Comparison of ENCODE assay signal across 18 cellular contexts in the genomic region with DNA sequence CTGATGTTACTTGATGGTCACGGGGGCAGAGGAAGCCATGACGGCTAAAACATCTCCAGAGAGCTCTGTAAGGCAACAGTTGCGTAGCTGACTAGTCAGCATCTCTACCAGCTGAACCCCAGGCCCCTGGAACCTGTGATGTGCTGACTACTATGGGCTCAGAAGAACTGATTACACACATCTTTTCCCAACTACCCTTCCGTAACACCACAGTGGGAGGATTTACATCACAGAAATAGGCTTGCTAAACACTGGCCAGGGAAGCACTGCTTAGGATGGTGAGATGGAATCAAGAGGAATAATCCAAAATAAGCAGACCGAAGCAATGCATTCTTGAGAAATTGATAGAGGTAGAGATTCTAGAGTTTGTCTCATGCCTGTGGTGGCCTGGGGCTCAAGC.
DNase-seq lines count a peak whose midpoint lies in the region; TF ChIP-seq lines count a peak whose summit lies in the region.
"Had no signal": no experiment of that assay in that cellular context is flagged by ENCODE, and none has a peak within 500 bp of the region (broad histone marks: within the 10 kb centered on the region; RNA-seq: fewer than 3 reads in every experiment).

No MANE protein-coding gene starts in this region.

- H3K9me3 ChIP-seq in A673 (ENCODE audit: low read depth, low read length, poor library complexity, severe bottlenecking) (no peaks in the 10 kb centered on the region), HEK293 (ENCODE audit: control insufficient read depth, insufficient read depth, low read depth, low read length) (no peaks in the 10 kb centered on the region)
- H3K9me3 ChIP-seq: heart left ventricle, vagina had no signal

- TF ChIP-seq CTCF in A673 (conservative IDR thresholded peaks at IDR 0.05; ENCODE audit: low read depth, low read length), result no peak
- no peak for TF ChIP-seq CTCF in HEK293 (tag by site-specific recombination; IDR thresholded peaks at IDR 0.05)
- no peak for TF ChIP-seq CTCF in VCaP (conservative IDR thresholded peaks at IDR 0.05)

- CTCF ChIA-PET in A673 (lab: Charles Lee) (no interaction called here), HEK293 (lab: Yijun Ruan, JAX) (interaction anchor here (0.7 to 1.5 kb wide), 5 partner anchors 14 to 235 kb away, joined by 3 to 4 read pairs (median 3); no protein-coding TSS in a partner anchor)

- peaks cover 32% of the 10 kb centered on the region for H3K36me3 ChIP-seq in A673 (ENCODE audit: insufficient read depth, low read length, poor library complexity, severe bottlenecking)
- H3K36me3 ChIP-seq in HEK293 (ENCODE audit: control insufficient read depth in 2 of 2, insufficient read depth in 1 of 2, low read length in 2 of 2), result peaks cover 0 to 16% of the 10 kb centered on the region in 2 experiments; a peak in 2 of 3 replicates
- H3K36me3 ChIP-seq: neural progenitor cell had no signal

- intact Hi-C loops in A673 (cut with micrococcal nuclease; ENCODE audit: unreplicated experiment), result loop anchor here (2.0 to 5.0 kb wide), 2 partner anchors 43 to 179 kb away; no protein-coding TSS in a partner anchor

- BruUV-seq in A673 (replicated peaks; lab: Mats Ljungman, UMichigan), result no TSS peak

- POLR2A ChIA-PET in A673 (lab: Charles Lee; ENCODE audit: low non-redundant PET) (no interaction called here), HEK293 (lab: Yijun Ruan, JAX) (interaction anchor here (1.4 kb wide), 1 partner anchor 200 kb away, joined by 3 read pairs; a partner anchor contains a TSS)

- peak; percentile 64 for DNase-seq in A673 (ENCODE audit: low spot score)
- DNase-seq in glomerular visceral epithelial cell (ENCODE audit: extremely low spot score), result peak; percentile 61
- no peak for DNase-seq in putamen (ENCODE audit: low spot score)
- no peak for DNase-seq in NCI-H2029 (lab: John Stamatoyannopoulos, UW)
- no peak for DNase-seq in midbrain (lab: John Stamatoyannopoulos, UW)
- no peak for DNase-seq in C1 segment of cervical spinal cord (lab: John Stamatoyannopoulos, UW)
- DNase-seq: activated CD4-positive, alpha-beta T cell treated with anti-CD3 and anti-CD28 coated beads for 1 hour; activated naive CD4-positive, alpha-beta T cell treated with anti-CD3 and anti-CD28 coated beads for 36 hours; activated T-cell treated with anti-CD3 and anti-CD28 coated beads, Interleukin-2, amount 50 U/mL, for 4 hours; amygdala; H7; heart left ventricle; NCI-H1105; NCI-H446 had no signal

- H3K27ac ChIP-seq in A673 (ENCODE audit: low read depth, low read length, poor library complexity, severe bottlenecking) (peak overlapping the region; percentile 95), HEK293 (ENCODE audit: extremely low read depth, low read depth, low read length) (no peak overlapping the region), VCaP (peak overlapping the region; percentile 60)
- H3K27ac ChIP-seq: neural progenitor cell, vagina had no signal

- no peaks in the 10 kb centered on the region for H3K27me3 ChIP-seq in A673 (replicated peaks; ENCODE audit: insufficient read depth, low read depth, low read length, poor library complexity)
- H3K27me3 ChIP-seq: heart left ventricle, neural progenitor cell, vagina had no signal

- H3K4me3 ChIP-seq in A673 (ENCODE audit: low read depth, low read length, poor library complexity, severe bottlenecking) (no peak overlapping the region), HEK293 (ENCODE audit: low read depth, low read length) (no peak overlapping the region)
- H3K4me3 ChIP-seq: heart left ventricle, neural progenitor cell, vagina had no signal

- H3K4me1 ChIP-seq in A673 (ENCODE audit: insufficient read depth, low read length, poor library complexity, severe bottlenecking), result peaks cover 86% of the 10 kb centered on the region
- 0 out of 2 replicates have a peak, but pooled peaks cover 2% of the 10 kb centered on the region for H3K4me1 ChIP-seq in HEK293 (ENCODE audit: control insufficient read depth, insufficient read depth, low read length)

TF ChIP-seq in HEK293, 187 proteins besides CTCF, POLR2A, EP300 and RAD21:
- TF ChIP-seq, protein P1, sequence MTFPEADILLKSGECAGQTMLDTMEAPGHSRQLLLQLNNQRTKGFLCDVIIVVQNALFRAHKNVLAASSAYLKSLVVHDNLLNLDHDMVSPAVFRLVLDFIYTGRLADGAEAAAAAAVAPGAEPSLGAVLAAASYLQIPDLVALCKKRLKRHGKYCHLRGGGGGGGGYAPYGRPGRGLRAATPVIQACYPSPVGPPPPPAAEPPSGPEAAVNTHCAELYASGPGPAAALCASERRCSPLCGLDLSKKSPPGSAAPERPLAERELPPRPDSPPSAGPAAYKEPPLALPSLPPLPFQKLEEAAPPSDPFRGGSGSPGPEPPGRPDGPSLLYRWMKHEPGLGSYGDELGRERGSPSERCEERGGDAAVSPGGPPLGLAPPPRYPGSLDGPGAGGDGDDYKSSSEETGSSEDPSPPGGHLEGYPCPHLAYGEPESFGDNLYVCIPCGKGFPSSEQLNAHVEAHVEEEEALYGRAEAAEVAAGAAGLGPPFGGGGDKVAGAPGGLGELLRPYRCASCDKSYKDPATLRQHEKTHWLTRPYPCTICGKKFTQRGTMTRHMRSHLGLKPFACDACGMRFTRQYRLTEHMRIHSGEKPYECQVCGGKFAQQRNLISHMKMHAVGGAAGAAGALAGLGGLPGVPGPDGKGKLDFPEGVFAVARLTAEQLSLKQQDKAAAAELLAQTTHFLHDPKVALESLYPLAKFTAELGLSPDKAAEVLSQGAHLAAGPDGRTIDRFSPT (tag by site-specific recombination; IDR thresholded peaks at IDR 0.05), result no peak
- TF ChIP-seq ZNF426 (tag by site-specific recombination; IDR thresholded peaks at IDR 0.05) (no peak), ZNF510 (tag by site-specific recombination; IDR thresholded peaks at IDR 0.05; ENCODE audit: insufficient replicate concordance) (no peak), ZNF2 (tag by site-specific recombination; IDR thresholded peaks at IDR 0.05) (no peak), ZBTB17 (tag by site-specific recombination; IDR thresholded peaks at IDR 0.05) (0 out of 2 replicates have a peak, but pooled peaks have one; percentile 16)
- TF ChIP-seq, protein P2, sequence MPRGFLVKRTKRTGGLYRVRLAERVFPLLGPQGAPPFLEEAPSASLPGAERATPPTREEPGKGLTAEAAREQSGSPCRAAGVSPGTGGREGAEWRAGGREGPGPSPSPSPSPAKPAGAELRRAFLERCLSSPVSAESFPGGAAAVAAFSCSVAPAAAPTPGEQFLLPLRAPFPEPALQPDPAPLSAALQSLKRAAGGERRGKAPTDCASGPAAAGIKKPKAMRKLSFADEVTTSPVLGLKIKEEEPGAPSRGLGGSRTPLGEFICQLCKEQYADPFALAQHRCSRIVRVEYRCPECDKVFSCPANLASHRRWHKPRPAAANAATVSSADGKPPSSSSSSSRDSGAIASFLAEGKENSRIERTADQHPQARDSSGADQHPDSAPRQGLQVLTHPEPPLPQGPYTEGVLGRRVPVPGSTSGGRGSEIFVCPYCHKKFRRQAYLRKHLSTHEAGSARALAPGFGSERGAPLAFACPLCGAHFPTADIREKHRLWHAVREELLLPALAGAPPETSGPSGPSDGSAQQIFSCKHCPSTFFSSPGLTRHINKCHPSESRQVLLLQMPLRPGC (tag by site-specific recombination; IDR thresholded peaks at IDR 0.05), result no peak

Comparison
In these comparisons a context has a peak if more than half of its experiments do, and no peak if none do; other contexts are left out.
1. DNase-seq: peak in A673 (single experiment) and glomerular visceral epithelial cell (single experiment); none in putamen (single experiment), NCI-H2029 (single experiment), midbrain (single experiment) and C1 segment of cervical spinal cord (0 of 14).